Comparison of ENCODE assay signal across 31 cellular contexts in genomic region chr11:32932196-32932595, GRCh38.
"Had no signal": no experiment of that assay in that cellular context is flagged by ENCODE, and none has a peak within 500 bp of the region (broad histone marks: within the 10 kb centered on the region; RNA-seq: fewer than 3 reads in every experiment).

No MANE protein-coding gene starts in this region.

- H3K27ac ChIP-seq: adrenal gland, ascending aorta, body of pancreas, brain microvascular endothelial cell, breast epithelium, cardiac muscle cell had no signal

- DNase-seq: activated effector memory CD4-positive, alpha-beta T cell treated with anti-CD3 and anti-CD28 coated beads, Interleukin-2, amount 50 U/mL, for 16 hours; activated effector memory CD4-positive, alpha-beta T cell treated with Interleukin-2 at 50 U/mL for 16 hours; activated gamma-delta T cell; activated gamma-delta T cell treated with Interleukin-2 at 50 U/mL for 16 hours; activated naive CD4-positive, alpha-beta T cell; activated naive CD4-positive, alpha-beta T cell treated with anti-CD3 and anti-CD28 coated beads for 36 hours; activated naive CD4-positive, alpha-beta T cell treated with anti-CD3 and anti-CD28 coated beads, Interleukin-2, amount 10 ng/mL, durations not matched to agents 7 days and 5 days; activated naive CD4-positive, alpha-beta T cell treated with anti-CD3 and anti-CD28 coated beads, Interleukin-2, amount 50 U/mL, for 16 hours; activated naive CD4-positive, alpha-beta T cell treated with Interleukin-2 at 50 U/mL for 16 hours; activated naive CD8-positive, alpha-beta T cell treated with anti-CD3 and anti-CD28 coated beads for 36 hours; activated naive CD8-positive, alpha-beta T cell treated with anti-CD3 and anti-CD28 coated beads, Interleukin-2, amount 10 ng/mL, durations not matched to agents 7 days and 5 days; activated naive CD8-positive, alpha-beta T cell treated with anti-CD3 and anti-CD28 coated beads, Interleukin-2, amount 50 U/mL, for 24 hours; activated T-cell treated with anti-CD3 and anti-CD28 coated beads, Interleukin-2, amount 50 U/mL, for 1 hour; activated T-cell treated with anti-CD3 and anti-CD28 coated beads, Interleukin-2, amount 50 U/mL, for 24 hours; activated T-cell treated with anti-CD3 and anti-CD28 coated beads, Interleukin-2, amount 50 U/mL, for 4 hours; activated T-cell treated with anti-CD3 and anti-CD28 coated beads, Interleukin-2, amount 50 U/mL, for 48 hours; activated T-cell treated with anti-CD3 and anti-CD28 coated beads, Interleukin-2, amount 50 U/mL, for 72 hours; adrenal gland; amniotic stem cell; amygdala; aorta; body of pancreas; brain microvascular endothelial cell; caudate nucleus; central memory CD4-positive, alpha-beta T cell; cerebellar nuclear complex had no signal

- H3K27me3 ChIP-seq: adrenal gland, ascending aorta, body of pancreas, brain microvascular endothelial cell, breast epithelium, cardiac muscle cell had no signal

- ATAC-seq: activated naive CD4-positive, alpha-beta T cell treated with anti-CD3 and anti-CD28 coated beads, Interleukin-2, amount 50 U/mL, for 72 hours; activated naive CD8-positive, alpha-beta T cell treated with anti-CD3 and anti-CD28 coated beads, Interleukin-2, amount 50 U/mL, for 24 hours; activated T-cell treated with anti-CD3 and anti-CD28 coated beads, Interleukin-2, amount 50 U/mL, for 4 hours; activated T-cell treated with anti-CD3 and anti-CD28 coated beads, Interleukin-2, amount 50 U/mL, for 72 hours; activated T-helper 17 cell treated with anti-CD3 and anti-CD28 coated beads, Interleukin-2, amount 50 U/mL, for 72 hours; body of pancreas had no signal

- H3K9me3 ChIP-seq: adrenal gland, ascending aorta, body of pancreas, breast epithelium had no signal

- H3K4me3 ChIP-seq: adrenal gland, ascending aorta, body of pancreas, breast epithelium, cardiac muscle cell had no signal

- H3K4me1 ChIP-seq: adrenal gland, ascending aorta, body of pancreas, breast epithelium had no signal
